Comparison of ENCODE assay signal across 1 cellular context in genomic region chr2:165633431-165633830, GRCh38.
A peak's percentile ranks its signal among the peaks of the same experiment; 100 is the strongest.
TF ChIP-seq lines count a peak whose summit lies in the region.

No MANE protein-coding gene starts in this region.

TF ChIP-seq in H1, 55 proteins besides CTCF, POLR2A, EP300 and RAD21 (continued from another document):
- TF ChIP-seq, protein P1, sequence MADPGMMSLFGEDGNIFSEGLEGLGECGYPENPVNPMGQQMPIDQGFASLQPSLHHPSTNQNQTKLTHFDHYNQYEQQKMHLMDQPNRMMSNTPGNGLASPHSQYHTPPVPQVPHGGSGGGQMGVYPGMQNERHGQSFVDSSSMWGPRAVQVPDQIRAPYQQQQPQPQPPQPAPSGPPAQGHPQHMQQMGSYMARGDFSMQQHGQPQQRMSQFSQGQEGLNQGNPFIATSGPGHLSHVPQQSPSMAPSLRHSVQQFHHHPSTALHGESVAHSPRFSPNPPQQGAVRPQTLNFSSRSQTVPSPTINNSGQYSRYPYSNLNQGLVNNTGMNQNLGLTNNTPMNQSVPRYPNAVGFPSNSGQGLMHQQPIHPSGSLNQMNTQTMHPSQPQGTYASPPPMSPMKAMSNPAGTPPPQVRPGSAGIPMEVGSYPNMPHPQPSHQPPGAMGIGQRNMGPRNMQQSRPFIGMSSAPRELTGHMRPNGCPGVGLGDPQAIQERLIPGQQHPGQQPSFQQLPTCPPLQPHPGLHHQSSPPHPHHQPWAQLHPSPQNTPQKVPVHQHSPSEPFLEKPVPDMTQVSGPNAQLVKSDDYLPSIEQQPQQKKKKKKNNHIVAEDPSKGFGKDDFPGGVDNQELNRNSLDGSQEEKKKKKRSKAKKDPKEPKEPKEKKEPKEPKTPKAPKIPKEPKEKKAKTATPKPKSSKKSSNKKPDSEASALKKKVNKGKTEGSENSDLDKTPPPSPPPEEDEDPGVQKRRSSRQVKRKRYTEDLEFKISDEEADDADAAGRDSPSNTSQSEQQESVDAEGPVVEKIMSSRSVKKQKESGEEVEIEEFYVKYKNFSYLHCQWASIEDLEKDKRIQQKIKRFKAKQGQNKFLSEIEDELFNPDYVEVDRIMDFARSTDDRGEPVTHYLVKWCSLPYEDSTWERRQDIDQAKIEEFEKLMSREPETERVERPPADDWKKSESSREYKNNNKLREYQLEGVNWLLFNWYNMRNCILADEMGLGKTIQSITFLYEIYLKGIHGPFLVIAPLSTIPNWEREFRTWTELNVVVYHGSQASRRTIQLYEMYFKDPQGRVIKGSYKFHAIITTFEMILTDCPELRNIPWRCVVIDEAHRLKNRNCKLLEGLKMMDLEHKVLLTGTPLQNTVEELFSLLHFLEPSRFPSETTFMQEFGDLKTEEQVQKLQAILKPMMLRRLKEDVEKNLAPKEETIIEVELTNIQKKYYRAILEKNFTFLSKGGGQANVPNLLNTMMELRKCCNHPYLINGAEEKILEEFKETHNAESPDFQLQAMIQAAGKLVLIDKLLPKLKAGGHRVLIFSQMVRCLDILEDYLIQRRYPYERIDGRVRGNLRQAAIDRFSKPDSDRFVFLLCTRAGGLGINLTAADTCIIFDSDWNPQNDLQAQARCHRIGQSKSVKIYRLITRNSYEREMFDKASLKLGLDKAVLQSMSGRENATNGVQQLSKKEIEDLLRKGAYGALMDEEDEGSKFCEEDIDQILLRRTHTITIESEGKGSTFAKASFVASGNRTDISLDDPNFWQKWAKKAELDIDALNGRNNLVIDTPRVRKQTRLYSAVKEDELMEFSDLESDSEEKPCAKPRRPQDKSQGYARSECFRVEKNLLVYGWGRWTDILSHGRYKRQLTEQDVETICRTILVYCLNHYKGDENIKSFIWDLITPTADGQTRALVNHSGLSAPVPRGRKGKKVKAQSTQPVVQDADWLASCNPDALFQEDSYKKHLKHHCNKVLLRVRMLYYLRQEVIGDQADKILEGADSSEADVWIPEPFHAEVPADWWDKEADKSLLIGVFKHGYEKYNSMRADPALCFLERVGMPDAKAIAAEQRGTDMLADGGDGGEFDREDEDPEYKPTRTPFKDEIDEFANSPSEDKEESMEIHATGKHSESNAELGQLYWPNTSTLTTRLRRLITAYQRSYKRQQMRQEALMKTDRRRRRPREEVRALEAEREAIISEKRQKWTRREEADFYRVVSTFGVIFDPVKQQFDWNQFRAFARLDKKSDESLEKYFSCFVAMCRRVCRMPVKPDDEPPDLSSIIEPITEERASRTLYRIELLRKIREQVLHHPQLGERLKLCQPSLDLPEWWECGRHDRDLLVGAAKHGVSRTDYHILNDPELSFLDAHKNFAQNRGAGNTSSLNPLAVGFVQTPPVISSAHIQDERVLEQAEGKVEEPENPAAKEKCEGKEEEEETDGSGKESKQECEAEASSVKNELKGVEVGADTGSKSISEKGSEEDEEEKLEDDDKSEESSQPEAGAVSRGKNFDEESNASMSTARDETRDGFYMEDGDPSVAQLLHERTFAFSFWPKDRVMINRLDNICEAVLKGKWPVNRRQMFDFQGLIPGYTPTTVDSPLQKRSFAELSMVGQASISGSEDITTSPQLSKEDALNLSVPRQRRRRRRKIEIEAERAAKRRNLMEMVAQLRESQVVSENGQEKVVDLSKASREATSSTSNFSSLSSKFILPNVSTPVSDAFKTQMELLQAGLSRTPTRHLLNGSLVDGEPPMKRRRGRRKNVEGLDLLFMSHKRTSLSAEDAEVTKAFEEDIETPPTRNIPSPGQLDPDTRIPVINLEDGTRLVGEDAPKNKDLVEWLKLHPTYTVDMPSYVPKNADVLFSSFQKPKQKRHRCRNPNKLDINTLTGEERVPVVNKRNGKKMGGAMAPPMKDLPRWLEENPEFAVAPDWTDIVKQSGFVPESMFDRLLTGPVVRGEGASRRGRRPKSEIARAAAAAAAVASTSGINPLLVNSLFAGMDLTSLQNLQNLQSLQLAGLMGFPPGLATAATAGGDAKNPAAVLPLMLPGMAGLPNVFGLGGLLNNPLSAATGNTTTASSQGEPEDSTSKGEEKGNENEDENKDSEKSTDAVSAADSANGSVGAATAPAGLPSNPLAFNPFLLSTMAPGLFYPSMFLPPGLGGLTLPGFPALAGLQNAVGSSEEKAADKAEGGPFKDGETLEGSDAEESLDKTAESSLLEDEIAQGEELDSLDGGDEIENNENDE (IDR thresholded peaks at IDR 0.05; ENCODE audit: insufficient replicate concordance, low read length), result peak; percentile 80
- no peak for TF ChIP-seq RFX5 (IDR thresholded peaks at IDR 0.05; ENCODE audit: borderline replicate concordance, low read depth, low read length)
- no peak for TF ChIP-seq ASH2L (IDR thresholded peaks at IDR 0.05; ENCODE audit: low read length)
- TF ChIP-seq CBX8 (IDR thresholded peaks at IDR 0.05; ENCODE audit: borderline replicate concordance, low read depth, low read length), result no peak
- TF ChIP-seq TBP (IDR thresholded peaks at IDR 0.05; ENCODE audit: low read depth, low read length), result no peak
- TF ChIP-seq BACH1 (IDR thresholded peaks at IDR 0.05; ENCODE audit: low read length), result no peak
- TF ChIP-seq ATF2 (IDR thresholded peaks at IDR 0.05; ENCODE audit: low read length), result 0 out of 2 replicates have a peak, but pooled peaks have one; percentile 20
